Comparison of ENCODE assay signal across 8 cellular contexts in genomic region chr12:48925218-48925871, GRCh38. TPM values are rescaled to one million over a fixed set of nuclear protein-coding genes. Genes with fewer than 3 reads are reported as not detected.
DNase-seq lines count a peak whose midpoint lies in the region; ATAC-seq and TF ChIP-seq lines count a peak whose summit lies in the region.

TSS of gene FKBP11 (minus strand) at chr12:48925492. CDS start at chr12:48925428, 64 bp downstream.

- H2AFZ ChIP-seq in OCI-LY7 (ENCODE audit: low read length) (peak within 1 kb of the TSS; percentile 84), trophoblast cell (ENCODE audit: insufficient read depth, low read length, poor library complexity) (peak within 1 kb of the TSS; percentile 72)

- H3K4me1 ChIP-seq in OCI-LY7 (ENCODE audit: insufficient read depth, low read length, poor library complexity, severe bottlenecking) (peaks cover 14% of the 10 kb centered on the region), trophoblast cell (ENCODE audit: control insufficient read depth in 1 of 2, insufficient read depth in 2 of 2, low read length in 2 of 2) (peaks cover 0 to 5% of the 10 kb centered on the region in 2 experiments), upper lobe of right lung (no peaks in the 10 kb centered on the region)

- H3K27me3 ChIP-seq in trophoblast cell (ENCODE audit: insufficient read depth, low read length) (no peaks in the 10 kb centered on the region), upper lobe of right lung (no peaks in the 10 kb centered on the region)

- ATAC-seq in HG02588 (IDR thresholded peaks at IDR 0.05; ENCODE audit: unreplicated experiment) = peak; percentile 77
- peak; percentile 92 for ATAC-seq in upper lobe of right lung

- H3K27ac ChIP-seq in OCI-LY7 (ENCODE audit: low read depth, low read length, poor library complexity, severe bottlenecking) = peak within 1 kb of the TSS; percentile 46
- no peak within 1 kb of the TSS for H3K27ac ChIP-seq in trophoblast cell (ENCODE audit: low read depth, low read length)
- peak within 1 kb of the TSS; percentile 77 for H3K27ac ChIP-seq in upper lobe of right lung

- no peaks in the 10 kb centered on the region for H3K9me2 ChIP-seq in OCI-LY7 (ENCODE audit: insufficient read depth, low read length)

- POLR2A ChIA-PET in OCI-LY7 (lab: Charles Lee) = interaction anchor here (0.6 to 2.8 kb wide), 11 partner anchors 11 to 924 kb away, joined by 3 to 14 read pairs (median 4); partner anchors contain the start of genes ARF3 and DDX23

- H2BK12ac ChIP-seq in trophoblast cell (ENCODE audit: low read length) = no peak within 1 kb of the TSS

- no peak within 1 kb of the TSS for H3K23ac ChIP-seq in trophoblast cell (ENCODE audit: low read length)

- H3K36me3 ChIP-seq in OCI-LY7 (ENCODE audit: insufficient read depth, low read length) = peaks cover 36% of the 10 kb centered on the region
- peaks cover 10 to 20% of the 10 kb centered on the region in 2 experiments for H3K36me3 ChIP-seq in trophoblast cell (ENCODE audit: control insufficient read depth in 1 of 2, insufficient read depth in 2 of 2, low read length in 2 of 2)
- peaks cover 22% of the 10 kb centered on the region for H3K36me3 ChIP-seq in upper lobe of right lung

- H3K14ac ChIP-seq in trophoblast cell (ENCODE audit: low read length) = peak within 1 kb of the TSS; percentile 83

- H3K4me2 ChIP-seq in OCI-LY7 (ENCODE audit: low read length) (peak within 1 kb of the TSS; percentile 78), trophoblast cell (ENCODE audit: low read length) (peak within 1 kb of the TSS; percentile 87)

- no peaks in the 10 kb centered on the region for H4K20me1 ChIP-seq in OCI-LY7 (ENCODE audit: insufficient read depth, low read length)

- peak within 1 kb of the TSS; percentile 71 for H3K18ac ChIP-seq in trophoblast cell (ENCODE audit: low read length)

- H4K12ac ChIP-seq in trophoblast cell (ENCODE audit: low read depth, low read length) = peak within 1 kb of the TSS; percentile 68

- TF ChIP-seq CTCF in OCI-LY7 (conservative IDR thresholded peaks at IDR 0.05; ENCODE audit: low read length) (no peak; the same call in 1 of the 2 replicates), upper lobe of right lung (IDR thresholded peaks at IDR 0.05) (no peak)

- H3K4ac ChIP-seq in trophoblast cell (ENCODE audit: low read depth, low read length) = peak within 1 kb of the TSS; percentile 57

- H3K9ac ChIP-seq in trophoblast cell (ENCODE audit: low read length) = peak within 1 kb of the TSS; percentile 49

- H2AK5ac ChIP-seq in trophoblast cell (ENCODE audit: low read length) = peak within 1 kb of the TSS; percentile 46

- TF ChIP-seq POLR2A in GM10847 (IDR thresholded peaks at IDR 0.05; ENCODE audit: extremely low read depth, insufficient read length) = peak; percentile 78

- WGBS in trophoblast cell (ENCODE audit: extremely low coverage, insufficient coverage, insufficient read length) = no CpG with 5 or more reads among the region's 39 CpGs

- H3K4me3 ChIP-seq in OCI-LY7 (ENCODE audit: low read depth, low read length, poor library complexity, severe bottlenecking) = peak within 1 kb of the TSS; percentile 82
- H3K4me3 ChIP-seq in trophoblast cell (ENCODE audit: low read depth, low read length) = peak within 1 kb of the TSS; percentile 88
- peak within 1 kb of the TSS; percentile 94 for H3K4me3 ChIP-seq in upper lobe of right lung

- intact Hi-C loops in OCI-LY7 (cut with micrococcal nuclease; ENCODE audit: unreplicated experiment) (loop anchor here (2.0 kb wide), 2 partner anchors 31 to 63 kb away; partner anchors contain the start of gene ARF3), upper lobe of right lung (cut with DNase I) (no loop called here)

- peak within 1 kb of the TSS; percentile 34 for H2BK5ac ChIP-seq in trophoblast cell (ENCODE audit: low read depth, low read length, poor library complexity)

- H3K9me3 ChIP-seq in OCI-LY7 (ENCODE audit: low read length) (no peaks in the 10 kb centered on the region), trophoblast cell (ENCODE audit: insufficient read depth, low read depth, low read length) (no peaks in the 10 kb centered on the region), upper lobe of right lung (no peaks in the 10 kb centered on the region)

- peak within 1 kb of the TSS; percentile 40 for H4K91ac ChIP-seq in trophoblast cell (ENCODE audit: low read depth, low read length)

- peak within 1 kb of the TSS; percentile 54 for H2BK120ac ChIP-seq in trophoblast cell (ENCODE audit: insufficient read depth, low read length, poor library complexity)

- peak within 1 kb of the TSS; percentile 67 for H4K8ac ChIP-seq in trophoblast cell (ENCODE audit: low read depth, low read length)

- H3K79me2 ChIP-seq in OCI-LY7 (ENCODE audit: insufficient read depth, low read depth, low read length) (no peaks in the 10 kb centered on the region), trophoblast cell (ENCODE audit: control insufficient read depth, insufficient read depth, low read length, poor library complexity) (peaks cover 4% of the 10 kb centered on the region)

- BruUV-seq in OCI-LY7 (replicated peaks; lab: Mats Ljungman, UMichigan) = no TSS peak

- DNase-seq in OCI-LY7 (ENCODE audit: low spot score) = peak; percentile 80
- peak; percentile 90 for DNase-seq in activated effector memory CD4-positive, alpha-beta T cell treated with anti-CD3 and anti-CD28 coated beads, Interleukin-2, amount 50 U/mL, for 16 hours
- no peak for DNase-seq in glomerular endothelial cell (ENCODE audit: extremely low read depth, low read depth, low spot score)
- peak; percentile 49 to 60 for DNase-seq in trophoblast cell
- peak; percentile 86 for DNase-seq in upper lobe of right lung
- no peak for DNase-seq in NCI-H1048 (lab: John Stamatoyannopoulos, UW)

- CTCF ChIA-PET in OCI-LY7 (lab: Charles Lee; ENCODE audit: unreplicated experiment) = interaction anchor here (0.6 to 1.6 kb wide), 9 partner anchors 11 to 73 kb away, joined by 3 to 5 read pairs (median 3); partner anchors contain the start of gene ARF3

- peaks cover 4% of the 10 kb centered on the region for H3K79me1 ChIP-seq in trophoblast cell (ENCODE audit: low read length)

RNA-seq across cellular contexts. Expression of gene FKBP11, which starts in this region (rescaled TPM):
- total RNA-seq in OCI-LY7 (2014; rRNA removed; shearing (Covaris generic)) = 18.7 TPM in 2 replicates
- total RNA-seq in OCI-LY7 (2022) = 60.4 and 66.2 TPM in 2 replicates
- total RNA-seq in glomerular endothelial cell = 16.1 and 29.7 TPM in 2 replicates
- polyA plus RNA-seq in trophoblast cell (2013) = 111 and 113 TPM in 2 replicates
- total RNA-seq in upper lobe of right lung = 19.5 TPM

Comparison
In these comparisons a context has a peak if more than half of its experiments do, and no peak if none do; other contexts are left out.
1. DNase-seq: peak in OCI-LY7 (single experiment), activated effector memory CD4-positive, alpha-beta T cell treated with anti-CD3 and anti-CD28 coated beads, Interleukin-2, amount 50 U/mL, for 16 hours (single experiment), trophoblast cell (2 of 2) and upper lobe of right lung (single experiment); none in glomerular endothelial cell (single experiment) and NCI-H1048 (single experiment).
2. Peak in every context shown above with its lines, with median percentiles within 50 percentile points of each other: H3K4me3 ChIP-seq.